Comparison of ENCODE assay signal across 10 cellular contexts in genomic region chr6:135722679-135723078, GRCh38.
DNase-seq lines count a peak whose midpoint lies in the region; ATAC-seq and TF ChIP-seq lines count a peak whose summit lies in the region.
"Had no signal": no experiment of that assay in that cellular context is flagged by ENCODE, and none has a peak within 500 bp of the region (broad histone marks: within the 10 kb centered on the region; RNA-seq: fewer than 3 reads in every experiment).

No MANE protein-coding gene starts in this region.

- H3K27me3 Mint-ChIP-seq in activated T-cell treated with anti-CD3 and anti-CD28 coated beads, Interleukin-2, amount 50 U/mL, for 24 hours, result no peaks in the 10 kb centered on the region
- H3K27me3 Mint-ChIP-seq: CD4-positive, CD25-positive, alpha-beta regulatory T cell had no signal

- H3K9me3 ChIP-seq in fibroblast of lung (ENCODE audit: control insufficient read depth, insufficient read depth, low read depth, low read length), result no peaks in the 10 kb centered on the region
- H3K9me3 ChIP-seq: testis had no signal

- DNase-seq in activated T-cell treated with anti-CD3 and anti-CD28 coated beads, Interleukin-2, amount 50 U/mL, for 24 hours, result peak; percentile 36
- no peak for DNase-seq in activated T-cell treated with anti-CD3 and anti-CD28 coated beads, Interleukin-2, amount 50 U/mL, for 1 hour
- DNase-seq in LoVo (ENCODE audit: low spot score) (peak; percentile 71), fibroblast of lung (ENCODE audit: low read depth in 2 of 2) (peak; percentile 81 to 97), stromal cell of bone marrow (ENCODE audit: low read depth) (peak; percentile 72), mesenteric fat pad (ENCODE audit: low spot score) (no peak), ecto neural progenitor cell (ENCODE audit: low spot score) (no peak)
- DNase-seq: CD4-positive, CD25-positive, alpha-beta regulatory T cell; testis had no signal

- peak overlapping the region; percentile 61 for H3K27ac Mint-ChIP-seq in activated T-cell treated with anti-CD3 and anti-CD28 coated beads, Interleukin-2, amount 50 U/mL, for 24 hours
- H3K27ac Mint-ChIP-seq: CD4-positive, CD25-positive, alpha-beta regulatory T cell had no signal

- H3K36me3 ChIP-seq in fibroblast of lung (ENCODE audit: control insufficient read depth, insufficient read depth, low read length), result no peaks in the 10 kb centered on the region

- H3K36me3 Mint-ChIP-seq in activated T-cell treated with anti-CD3 and anti-CD28 coated beads, Interleukin-2, amount 50 U/mL, for 24 hours (ENCODE audit: low read depth), result peaks cover 7% of the 10 kb centered on the region
- H3K36me3 Mint-ChIP-seq: CD4-positive, CD25-positive, alpha-beta regulatory T cell had no signal

- H3K9me3 Mint-ChIP-seq in activated T-cell treated with anti-CD3 and anti-CD28 coated beads, Interleukin-2, amount 50 U/mL, for 24 hours, result peaks cover 37% of the 10 kb centered on the region

- no peak overlapping the region for H3K9ac ChIP-seq in fibroblast of lung (ENCODE audit: insufficient read depth, low read length)

- H2AFZ ChIP-seq in fibroblast of lung (ENCODE audit: low read length), result no peak overlapping the region

- H3K79me2 ChIP-seq in fibroblast of lung (ENCODE audit: control insufficient read depth, insufficient read depth, low read length), result no peaks in the 10 kb centered on the region

- H4K20me1 ChIP-seq in fibroblast of lung (ENCODE audit: control insufficient read depth, extremely low read depth, insufficient read depth, low read length), result no peaks in the 10 kb centered on the region

- H3K27me3 ChIP-seq in fibroblast of lung (ENCODE audit: control insufficient read depth, insufficient read depth, low read length), result no peaks in the 10 kb centered on the region
- H3K27me3 ChIP-seq: testis had no signal

- peaks cover 17% of the 10 kb centered on the region for H3K4me1 Mint-ChIP-seq in activated T-cell treated with anti-CD3 and anti-CD28 coated beads, Interleukin-2, amount 50 U/mL, for 24 hours (ENCODE audit: low read depth)
- H3K4me1 Mint-ChIP-seq: CD4-positive, CD25-positive, alpha-beta regulatory T cell had no signal

- H3K4me3 ChIP-seq in fibroblast of lung (replicated peaks in 1 of 4; ENCODE audit: control extremely low read depth in 1 of 4, insufficient read depth in 1 of 4, low read depth in 3 of 4, low read length in 4 of 4), result no peak overlapping the region
- H3K4me3 ChIP-seq: testis had no signal

- H3K4me3 Mint-ChIP-seq in activated T-cell treated with anti-CD3 and anti-CD28 coated beads, Interleukin-2, amount 50 U/mL, for 24 hours, result no peak overlapping the region
- H3K4me3 Mint-ChIP-seq: CD4-positive, CD25-positive, alpha-beta regulatory T cell had no signal

- H3K4me1 ChIP-seq in fibroblast of lung (ENCODE audit: control insufficient read depth, extremely low read depth, insufficient read depth, low read length), result peaks cover 4% of the 10 kb centered on the region
- H3K4me1 ChIP-seq: testis had no signal

- H3K27ac ChIP-seq in fibroblast of lung (ENCODE audit: insufficient read depth, low read length), result peak overlapping the region; percentile 69
- H3K27ac ChIP-seq: testis had no signal

- no peak for TF ChIP-seq POLR2A in GM18505 (IDR thresholded peaks at IDR 0.05; ENCODE audit: borderline replicate concordance, extremely low read depth, insufficient read depth, insufficient read length)

- no peak for ATAC-seq in GM18505 (IDR thresholded peaks at IDR 0.05; ENCODE audit: unreplicated experiment)

- TF ChIP-seq CTCF in fibroblast of lung (conservative IDR thresholded peaks at IDR 0.05 in 1 of 2, IDR thresholded peaks at IDR 0.05 in 1 of 2; ENCODE audit: low read depth in 1 of 2, low read length in 2 of 2), result no peak

- H3K4me2 ChIP-seq in fibroblast of lung (ENCODE audit: extremely low read depth, insufficient read depth, low read length), result peak overlapping the region; percentile 73

Comparison
In these comparisons a context has a peak if more than half of its experiments do, and no peak if none do; other contexts are left out.
1. DNase-seq: peak in activated T-cell treated with anti-CD3 and anti-CD28 coated beads, Interleukin-2, amount 50 U/mL, for 24 hours (single experiment), LoVo (single experiment), fibroblast of lung (2 of 2) and stromal cell of bone marrow (single experiment); none in activated T-cell treated with anti-CD3 and anti-CD28 coated beads, Interleukin-2, amount 50 U/mL, for 1 hour (single experiment), mesenteric fat pad (single experiment) and ecto neural progenitor cell (single experiment).